In the genomic region with DNA sequence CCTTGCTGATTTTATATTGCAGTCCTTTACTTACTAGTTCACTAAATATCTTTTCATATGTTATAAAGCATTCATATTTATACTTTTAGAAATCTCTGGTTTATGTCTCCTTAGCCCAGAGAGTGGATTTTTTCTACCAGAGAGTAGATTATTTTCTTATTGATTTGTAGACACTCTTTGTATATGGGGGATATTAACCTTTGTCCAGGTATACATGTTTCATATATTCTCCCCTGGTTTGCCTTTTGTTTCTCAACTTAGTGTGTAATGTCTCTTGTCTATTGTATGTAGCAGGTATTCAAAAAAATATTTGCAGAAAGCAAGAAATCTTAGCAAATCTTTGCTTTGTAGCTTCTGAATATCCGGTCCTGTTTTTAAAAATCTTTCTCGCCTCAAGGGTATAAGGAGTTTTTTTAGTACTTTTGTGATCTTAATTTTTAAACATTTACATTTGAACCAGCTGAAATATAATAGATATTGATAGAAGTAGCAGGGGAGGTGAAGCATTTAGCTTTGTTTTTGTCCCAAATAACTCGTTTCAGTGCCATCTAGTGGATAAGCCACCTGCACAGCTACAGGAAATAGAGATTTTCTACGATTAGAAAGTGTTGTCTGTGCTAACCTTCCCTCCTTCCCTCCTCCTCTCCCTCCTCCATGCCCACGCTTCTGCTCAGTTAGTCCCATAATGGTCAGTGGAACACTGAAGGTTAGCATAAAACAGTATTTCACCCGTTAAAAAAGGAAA, we compare ENCODE assay signal across 10 cellular contexts.
DNase-seq lines count a peak whose midpoint lies in the region; TF ChIP-seq lines count a peak whose summit lies in the region.
"Had no signal": no experiment of that assay in that cellular context is flagged by ENCODE, and none has a peak within 500 bp of the region (broad histone marks: within the 10 kb centered on the region; RNA-seq: fewer than 3 reads in every experiment).

No MANE protein-coding gene starts in this region.

- peak; percentile 18 for DNase-seq in CD1c-positive myeloid dendritic cell (ENCODE audit: extremely low spot score)
- DNase-seq in GM13977 (ENCODE audit: low spot score): no peak
- no peak for DNase-seq in RWPE1 (ENCODE audit: low spot score)
- no peak for DNase-seq in fibroblast of villous mesenchyme (ENCODE audit: low read depth)
- DNase-seq in NCI-H2227 (lab: John Stamatoyannopoulos, UW; ENCODE audit: unreplicated experiment): no peak
- DNase-seq in NCI-H1092 (lab: John Stamatoyannopoulos, UW): no peak
- DNase-seq in activated CD8-positive, alpha-beta memory T cell treated with anti-CD3 and anti-CD28 coated beads for 24 hours: no peak
- DNase-seq: DMS 273 treated with DMSO at 0.1 percent for 48 hours, NCI-H82, upper lobe of left lung had no signal

- H3K27ac ChIP-seq in RWPE1: no peak overlapping the region
- H3K27ac ChIP-seq: upper lobe of left lung had no signal

- CTCF ChIA-PET in RWPE1 (lab: Yijun Ruan, JAX): interaction anchor here (0.5 to 1.2 kb wide), 7 partner anchors 27 to 384 kb away, joined by 3 to 5 read pairs (median 4); no protein-coding TSS in a partner anchor

- in situ Hi-C loops in GM13977 (cut with MboI; ENCODE audit: low pct_unique_long_range_greater_than_20kb, low sequenced_read_pairs, unreplicated experiment): no loop called here

- TF ChIP-seq CTCF in GM13977 (IDR thresholded peaks at IDR 0.05; ENCODE audit: extremely low read depth, insufficient read depth, missing control alignments) (peak; percentile 30), RWPE1 (conservative IDR thresholded peaks at IDR 0.05; ENCODE audit: low read depth) (peak; percentile 17; the same call in 1 of the 2 replicates), fibroblast of villous mesenchyme (IDR thresholded peaks at IDR 0.05; ENCODE audit: insufficient read depth, low read depth, low read length) (peak; percentile 13)

- POLR2A ChIA-PET in RWPE1 (lab: Yijun Ruan, JAX; ENCODE audit: low non-redundant PET): no interaction called here

- no peak overlapping the region for H3K4me3 ChIP-seq in fibroblast of villous mesenchyme (ENCODE audit: low read depth, low read length)
- H3K4me3 ChIP-seq: upper lobe of left lung had no signal
